Comparison of ENCODE assay signal across 15 cellular contexts in genomic region chr9:81070689-81071088, GRCh38.
A peak's percentile ranks its signal among the peaks of the same experiment; 100 is the strongest.
DNase-seq lines count a peak whose midpoint lies in the region; ATAC-seq and TF ChIP-seq lines count a peak whose summit lies in the region.
"Had no signal": no experiment of that assay in that cellular context is flagged by ENCODE, and none has a peak within 500 bp of the region (broad histone marks: within the 10 kb centered on the region; RNA-seq: fewer than 3 reads in every experiment).

No MANE protein-coding gene starts in this region.

- peaks cover 2 to 25% (median 8%) of the 10 kb centered on the region in 5 donors for H3K9me3 Mint-ChIP-seq in CD8-positive, alpha-beta memory T cell

- H3K27ac ChIP-seq in PC-3 (ENCODE audit: low read length), result no peak overlapping the region
- H3K27ac ChIP-seq in CD8-positive, alpha-beta memory T cell (ENCODE audit: low read depth, low read length), result no peak overlapping the region

- no peaks in the 10 kb centered on the region for H3K9me2 ChIP-seq in PC-3 (replicated peaks; ENCODE audit: low read length)

- no peaks in the 10 kb centered on the region for H4K20me1 ChIP-seq in PC-3 (ENCODE audit: low read length)

- CTCF ChIA-PET in PC-3 (lab: Charles Lee), result no interaction called here
- CTCF ChIA-PET in CD8-positive, alpha-beta memory T cell (lab: Charles Lee), result no interaction called here

- DNase-seq in LNCaP clone FGC (ENCODE audit: low read depth), result peak; percentile 64
- peak; percentile 59 for DNase-seq in PC-3
- peak; percentile 27 for DNase-seq in astrocyte of the hippocampus (ENCODE audit: low read depth, low spot score)
- peak; percentile 8 for DNase-seq in renal cortical epithelial cell (ENCODE audit: low read depth)
- DNase-seq in DMS 273 treated with DMSO at 0.1 percent for 48 hours (lab: John Stamatoyannopoulos, UW), result no peak
- no peak for DNase-seq in CD8-positive, alpha-beta memory T cell
- no peak for DNase-seq in activated gamma-delta T cell (lab: John Stamatoyannopoulos, UW)
- DNase-seq: C1 segment of cervical spinal cord; Caco-2; CD4-positive, alpha-beta memory T cell; DMS79; EL; GDM1; H7 had no signal

- H3K9ac ChIP-seq in PC-3 (ENCODE audit: low read length), result no peak overlapping the region

- H3K27ac Mint-ChIP-seq in CD8-positive, alpha-beta memory T cell, result no peak overlapping the region
- H3K27ac Mint-ChIP-seq: CD4-positive, alpha-beta memory T cell had no signal

- H3F3A ChIP-seq in PC-3 (ENCODE audit: low read length, unreplicated experiment), result no peaks in the 10 kb centered on the region

- peak; percentile 42; the same call in 1 of the 2 replicates for ATAC-seq in PC-3
- ATAC-seq: GM12878 had no signal

- H3K27me3 Mint-ChIP-seq in CD8-positive, alpha-beta memory T cell, result no peaks in the 10 kb centered on the region
- H3K27me3 Mint-ChIP-seq: CD4-positive, alpha-beta memory T cell had no signal

- no peak overlapping the region for H2AFZ ChIP-seq in PC-3 (ENCODE audit: low read length)

- H3K4me1 ChIP-seq in PC-3 (ENCODE audit: insufficient read depth, low read length), result no peaks in the 10 kb centered on the region
- no peaks in the 10 kb centered on the region for H3K4me1 ChIP-seq in CD8-positive, alpha-beta memory T cell (ENCODE audit: insufficient read depth, low read length)
- H3K4me1 ChIP-seq: Caco-2 had no signal

- no peaks in the 10 kb centered on the region for H3K36me3 Mint-ChIP-seq in CD8-positive, alpha-beta memory T cell
- H3K36me3 Mint-ChIP-seq: CD4-positive, alpha-beta memory T cell had no signal

- no peak overlapping the region for H3K4me2 ChIP-seq in PC-3 (ENCODE audit: low read length)

- POLR2A ChIA-PET in PC-3 (lab: Charles Lee; ENCODE audit: unreplicated experiment), result no interaction called here
- POLR2A ChIA-PET in CD8-positive, alpha-beta memory T cell (lab: Charles Lee), result no interaction called here

- H3K79me2 ChIP-seq in PC-3 (ENCODE audit: low read length), result no peaks in the 10 kb centered on the region

- intact Hi-C loops in PC-3 (cut with micrococcal nuclease), result no loop called here

- H3K36me3 ChIP-seq in PC-3 (ENCODE audit: low read depth, low read length), result no peaks in the 10 kb centered on the region
- H3K36me3 ChIP-seq in CD8-positive, alpha-beta memory T cell (ENCODE audit: insufficient read depth, low read length), result no peaks in the 10 kb centered on the region

- H3K27me3 ChIP-seq in PC-3 (ENCODE audit: low read length), result no peaks in the 10 kb centered on the region
- H3K27me3 ChIP-seq in CD8-positive, alpha-beta memory T cell (ENCODE audit: insufficient read depth, low read length, poor library complexity, severe bottlenecking), result no peaks in the 10 kb centered on the region

- no peak for TF ChIP-seq CTCF in LNCaP clone FGC (IDR thresholded peaks at IDR 0.05; ENCODE audit: control insufficient read depth, extremely low read depth, insufficient read depth)
- TF ChIP-seq CTCF in PC-3 (conservative IDR thresholded peaks at IDR 0.05; ENCODE audit: low read depth, low read length), result no peak

- H3K4me3 ChIP-seq in LNCaP clone FGC (ENCODE audit: low read depth, low read length) (no peak overlapping the region), PC-3 (ENCODE audit: low read length) (no peak overlapping the region)
- H3K4me3 ChIP-seq in CD8-positive, alpha-beta memory T cell (ENCODE audit: low read length), result no peak overlapping the region
- H3K4me3 ChIP-seq: GM12878 had no signal

- H3K9me3 ChIP-seq in PC-3 (ENCODE audit: low read length), result no peaks in the 10 kb centered on the region
- no peaks in the 10 kb centered on the region for H3K9me3 ChIP-seq in CD8-positive, alpha-beta memory T cell (ENCODE audit: low read length)
- H3K9me3 ChIP-seq: Caco-2 had no signal

- no peaks in the 10 kb centered on the region for H3K4me1 Mint-ChIP-seq in CD8-positive, alpha-beta memory T cell
- H3K4me1 Mint-ChIP-seq: CD4-positive, alpha-beta memory T cell had no signal

- BruUV-seq in PC-3 (replicated peaks; lab: Mats Ljungman, UMichigan), result no TSS peak

- H3K4me3 Mint-ChIP-seq in CD8-positive, alpha-beta memory T cell, result no peak overlapping the region
- H3K4me3 Mint-ChIP-seq: CD4-positive, alpha-beta memory T cell had no signal

Comparison
In these comparisons a context has a peak if more than half of its experiments do, and no peak if none do; other contexts are left out.
1. DNase-seq: peak in LNCaP clone FGC (single experiment), PC-3 (single experiment), astrocyte of the hippocampus (single experiment) and renal cortical epithelial cell (single experiment); none in DMS 273 treated with DMSO at 0.1 percent for 48 hours (single experiment), CD8-positive, alpha-beta memory T cell (0 of 5) and activated gamma-delta T cell (single experiment).